Comparison of ENCODE assay signal across 1 cellular context in the genomic region with DNA sequence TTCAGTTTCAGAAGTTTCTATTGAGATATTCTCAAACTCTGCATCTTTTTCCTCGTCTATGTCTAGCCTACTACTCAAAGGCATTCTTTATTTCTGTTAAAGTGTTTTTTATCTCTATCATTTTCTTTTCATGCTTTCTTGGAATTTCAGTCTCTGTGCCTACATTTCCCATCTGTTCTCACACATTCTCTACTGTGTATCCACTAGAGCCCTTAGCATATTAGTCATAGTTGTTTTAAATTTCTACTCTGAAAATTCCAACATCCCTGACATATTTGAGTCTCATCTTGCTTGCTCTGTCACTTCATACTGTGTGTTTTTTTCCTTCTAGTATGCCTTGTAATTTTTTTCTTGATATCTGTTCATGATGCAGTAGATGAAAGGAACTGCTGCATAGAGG.
TF ChIP-seq lines count a peak whose summit lies in the region.

No MANE protein-coding gene starts in this region.

TF ChIP-seq in endothelial cell of umbilical vein, 7 proteins besides CTCF, POLR2A, EP300 and RAD21 (continued from another document):
- TF ChIP-seq POLR2AphosphoS5 (IDR thresholded peaks at IDR 0.05; ENCODE audit: insufficient read depth, low read depth, low read length) = no peak
TF ChIP-seq in endothelial cell of umbilical vein: peak in this region for 0.
